In genomic region chr5:160903076-160903475, GRCh38 we compare ENCODE assay signal across 40 cellular contexts. TPM values are rescaled to one million over a fixed set of nuclear protein-coding genes. Genes with fewer than 3 reads are reported as not detected.
"Had no signal": no experiment of that assay in that cellular context is flagged by ENCODE, and none has a peak within 500 bp of the region (broad histone marks: within the 10 kb centered on the region; RNA-seq: fewer than 3 reads in every experiment).

No MANE protein-coding gene starts in this region.

- H3K27ac ChIP-seq: adrenal gland, body of pancreas, brain microvascular endothelial cell, breast epithelium, cardiac muscle cell, WERI-Rb-1 had no signal

- H3K9me3 ChIP-seq: adrenal gland, body of pancreas, breast epithelium had no signal

- ATAC-seq: activated CD4-positive, alpha-beta T cell treated with anti-CD3 and anti-CD28 coated beads for 36 hours; activated CD4-positive, CD25-positive, alpha-beta regulatory T cell treated with anti-CD3 and anti-CD28 coated beads, Interleukin-2, amount 50 U/mL, for 24 hours; activated CD8-positive, alpha-beta memory T cell treated with anti-CD3 and anti-CD28 coated beads, Interleukin-2, amount 10 ng/mL, durations not matched to agents 7 days and 5 days; activated CD8-positive, alpha-beta T cell treated with anti-CD3 and anti-CD28 coated beads, Interleukin-2, amount 10 ng/mL, durations not matched to agents 7 days and 5 days; activated naive CD4-positive, alpha-beta T cell treated with anti-CD3 and anti-CD28 coated beads, Interleukin-2, amount 50 U/mL, for 72 hours; activated T-helper 17 cell treated with anti-CD3 and anti-CD28 coated beads, Interleukin-2, amount 50 U/mL, for 72 hours; body of pancreas; WTC11 had no signal

- H3K27me3 ChIP-seq: adrenal gland, body of pancreas, brain microvascular endothelial cell, breast epithelium, cardiac muscle cell had no signal

- H3K4me3 ChIP-seq: adrenal gland, body of pancreas, breast epithelium, cardiac muscle cell had no signal

- H3K36me3 Mint-ChIP-seq: activated CD8-positive, alpha-beta memory T cell treated with anti-CD3 and anti-CD28 coated beads, Interleukin-2, amount 10 ng/mL, durations not matched to agents 7 days and 5 days; activated naive CD4-positive, alpha-beta T cell treated with anti-CD3 and anti-CD28 coated beads, Interleukin-2, amount 50 U/mL, for 72 hours; activated naive CD8-positive, alpha-beta T cell treated with anti-CD3 and anti-CD28 coated beads for 36 hours; WTC11 had no signal

- H3K27ac Mint-ChIP-seq: activated CD4-positive, alpha-beta memory T cell treated with anti-CD3 and anti-CD28 coated beads, Interleukin-2, amount 10 ng/mL, durations not matched to agents 7 days and 5 days; activated CD4-positive, alpha-beta T cell treated with anti-CD3 and anti-CD28 coated beads for 36 hours; activated CD4-positive, alpha-beta T cell treated with anti-CD3 and anti-CD28 coated beads, Interleukin-2, amount 10 ng/mL, durations not matched to agents 7 days and 5 days; activated CD8-positive, alpha-beta memory T cell treated with anti-CD3 and anti-CD28 coated beads, Interleukin-2, amount 10 ng/mL, durations not matched to agents 7 days and 5 days; activated CD8-positive, alpha-beta T cell treated with anti-CD3 and anti-CD28 coated beads, Interleukin-2, amount 10 ng/mL, durations not matched to agents 7 days and 5 days; activated naive CD4-positive, alpha-beta T cell treated with anti-CD3 and anti-CD28 coated beads for 36 hours; activated naive CD4-positive, alpha-beta T cell treated with anti-CD3 and anti-CD28 coated beads, Interleukin-2, amount 50 U/mL, for 72 hours; activated naive CD8-positive, alpha-beta T cell treated with anti-CD3 and anti-CD28 coated beads for 36 hours; activated T-cell treated with anti-CD3 and anti-CD28 coated beads, Interleukin-2, amount 50 U/mL, for 24 hours; activated T-helper 17 cell treated with anti-CD3 and anti-CD28 coated beads, Interleukin-2, amount 50 U/mL, for 72 hours; T-helper 1 cell treated with Interleukin-12 subunit alpha and Interleukin-12 subunit beta and Interleukin-4 antibody, amounts not matched to agents 30 μg/mL and 1 μg/mL, for 36 hours; T-helper 2 cell treated with Interferon-gamma antibody and Interleukin-4, amounts not matched to agents 5 μg/mL and 100 μg/mL, for 36 hours; WTC11 had no signal

- H3K36me3 ChIP-seq: adrenal gland, brain microvascular endothelial cell, breast epithelium, cardiac muscle cell, WERI-Rb-1 had no signal

- H3K4me1 Mint-ChIP-seq: activated CD4-positive, alpha-beta memory T cell treated with anti-CD3 and anti-CD28 coated beads, Interleukin-2, amount 10 ng/mL, durations not matched to agents 7 days and 5 days; activated CD4-positive, alpha-beta T cell treated with anti-CD3 and anti-CD28 coated beads for 36 hours; activated CD4-positive, alpha-beta T cell treated with anti-CD3 and anti-CD28 coated beads, Interleukin-2, amount 10 ng/mL, durations not matched to agents 7 days and 5 days; activated CD8-positive, alpha-beta memory T cell treated with anti-CD3 and anti-CD28 coated beads, Interleukin-2, amount 10 ng/mL, durations not matched to agents 7 days and 5 days; activated naive CD8-positive, alpha-beta T cell treated with anti-CD3 and anti-CD28 coated beads for 36 hours; activated T-helper 17 cell treated with anti-CD3 and anti-CD28 coated beads, Interleukin-2, amount 50 U/mL, for 72 hours; central memory CD8-positive, alpha-beta T cell; WTC11 had no signal

- H3K4me3 Mint-ChIP-seq: activated CD4-positive, alpha-beta memory T cell treated with anti-CD3 and anti-CD28 coated beads, Interleukin-2, amount 10 ng/mL, durations not matched to agents 7 days and 5 days; activated CD4-positive, alpha-beta T cell treated with anti-CD3 and anti-CD28 coated beads for 36 hours; activated CD4-positive, alpha-beta T cell treated with anti-CD3 and anti-CD28 coated beads, Interleukin-2, amount 10 ng/mL, durations not matched to agents 7 days and 5 days; activated CD8-positive, alpha-beta memory T cell treated with anti-CD3 and anti-CD28 coated beads, Interleukin-2, amount 10 ng/mL, durations not matched to agents 7 days and 5 days; activated CD8-positive, alpha-beta T cell treated with anti-CD3 and anti-CD28 coated beads, Interleukin-2, amount 10 ng/mL, durations not matched to agents 7 days and 5 days; activated naive CD4-positive, alpha-beta T cell treated with anti-CD3 and anti-CD28 coated beads for 36 hours; activated naive CD8-positive, alpha-beta T cell treated with anti-CD3 and anti-CD28 coated beads for 36 hours; activated T-cell treated with anti-CD3 and anti-CD28 coated beads, Interleukin-2, amount 50 U/mL, for 24 hours; activated T-helper 17 cell treated with anti-CD3 and anti-CD28 coated beads, Interleukin-2, amount 50 U/mL, for 72 hours; central memory CD8-positive, alpha-beta T cell; T-helper 1 cell treated with Interleukin-12 subunit alpha and Interleukin-12 subunit beta and Interleukin-4 antibody, amounts not matched to agents 30 μg/mL and 1 μg/mL, for 36 hours; T-helper 2 cell treated with Interferon-gamma antibody and Interleukin-4, amounts not matched to agents 5 μg/mL and 100 μg/mL, for 36 hours; WTC11 had no signal

- H3K4me1 ChIP-seq: adrenal gland, breast epithelium had no signal

- DNase-seq: activated CD4-positive, alpha-beta memory T cell treated with anti-CD3 and anti-CD28 coated beads, Interleukin-2, amount 10 ng/mL, durations not matched to agents 7 days and 5 days; activated CD4-positive, alpha-beta T cell treated with anti-CD3 and anti-CD28 coated beads for 1 hour; activated CD4-positive, alpha-beta T cell treated with anti-CD3 and anti-CD28 coated beads for 36 hours; activated CD4-positive, alpha-beta T cell treated with anti-CD3 and anti-CD28 coated beads for 48 hours; activated CD4-positive, alpha-beta T cell treated with anti-CD3 and anti-CD28 coated beads, Interleukin-2, amount 10 ng/mL, durations not matched to agents 7 days and 5 days; activated CD4-positive, alpha-beta T cell treated with anti-CD3 and anti-CD28 coated beads, Interleukin-2, amount 50 U/mL, for 48 hours; activated CD4-positive, CD25-positive, alpha-beta regulatory T cell; activated CD8-positive, alpha-beta memory T cell treated with anti-CD3 and anti-CD28 coated beads for 24 hours; activated CD8-positive, alpha-beta memory T cell treated with anti-CD3 and anti-CD28 coated beads, Interleukin-2, amount 10 ng/mL, durations not matched to agents 7 days and 5 days; activated CD8-positive, alpha-beta memory T cell treated with anti-CD3 and anti-CD28 coated beads, Interleukin-2, amount 50 U/mL, for 48 hours; activated CD8-positive, alpha-beta T cell treated with anti-CD3 and anti-CD28 coated beads, Interleukin-2, amount 10 ng/mL, durations not matched to agents 7 days and 5 days; activated effector memory CD4-positive, alpha-beta T cell treated with anti-CD3 and anti-CD28 coated beads, Interleukin-2, amount 50 U/mL, for 16 hours; activated gamma-delta T cell treated with Interleukin-2 at 50 U/mL for 16 hours; activated naive CD4-positive, alpha-beta T cell; activated naive CD4-positive, alpha-beta T cell treated with anti-CD3 and anti-CD28 coated beads for 36 hours; activated naive CD4-positive, alpha-beta T cell treated with anti-CD3 and anti-CD28 coated beads, Interleukin-2, amount 50 U/mL, for 16 hours; activated naive CD8-positive, alpha-beta T cell treated with anti-CD3 and anti-CD28 coated beads for 36 hours; activated T-cell treated with anti-CD3 and anti-CD28 coated beads, Interleukin-2, amount 50 U/mL, for 24 hours; activated T-cell treated with anti-CD3 and anti-CD28 coated beads, Interleukin-2, amount 50 U/mL, for 48 hours; adrenal gland; amniotic stem cell; aorta; body of pancreas; brain microvascular endothelial cell; caudate nucleus; cerebellar nuclear complex; T-helper 2 cell; T-helper 9 cell; WERI-Rb-1 had no signal

- H3K9me3 Mint-ChIP-seq: activated CD4-positive, alpha-beta memory T cell treated with anti-CD3 and anti-CD28 coated beads, Interleukin-2, amount 10 ng/mL, durations not matched to agents 7 days and 5 days; activated CD4-positive, alpha-beta T cell treated with anti-CD3 and anti-CD28 coated beads, Interleukin-2, amount 10 ng/mL, durations not matched to agents 7 days and 5 days; activated naive CD4-positive, alpha-beta T cell treated with anti-CD3 and anti-CD28 coated beads, Interleukin-2, amount 50 U/mL, for 72 hours; activated naive CD8-positive, alpha-beta T cell treated with anti-CD3 and anti-CD28 coated beads for 36 hours; activated T-cell treated with anti-CD3 and anti-CD28 coated beads, Interleukin-2, amount 50 U/mL, for 24 hours; activated T-helper 17 cell treated with anti-CD3 and anti-CD28 coated beads, Interleukin-2, amount 50 U/mL, for 72 hours; central memory CD8-positive, alpha-beta T cell; T-helper 1 cell treated with Interleukin-12 subunit alpha and Interleukin-12 subunit beta and Interleukin-4 antibody, amounts not matched to agents 30 μg/mL and 1 μg/mL, for 36 hours; T-helper 2 cell treated with Interferon-gamma antibody and Interleukin-4, amounts not matched to agents 5 μg/mL and 100 μg/mL, for 36 hours; WTC11 had no signal

- H3K27me3 Mint-ChIP-seq: activated CD4-positive, alpha-beta memory T cell treated with anti-CD3 and anti-CD28 coated beads, Interleukin-2, amount 10 ng/mL, durations not matched to agents 7 days and 5 days; activated CD8-positive, alpha-beta memory T cell treated with anti-CD3 and anti-CD28 coated beads, Interleukin-2, amount 10 ng/mL, durations not matched to agents 7 days and 5 days; activated naive CD8-positive, alpha-beta T cell treated with anti-CD3 and anti-CD28 coated beads for 36 hours; activated T-cell treated with anti-CD3 and anti-CD28 coated beads, Interleukin-2, amount 50 U/mL, for 24 hours; activated T-helper 17 cell treated with anti-CD3 and anti-CD28 coated beads, Interleukin-2, amount 50 U/mL, for 72 hours had no signal

RNA-seq across cellular contexts. Expression of gene ATP10B, which starts 51.1 kb away (rescaled TPM):
- total RNA-seq: activated CD4-positive, alpha-beta memory T cell treated with anti-CD3 and anti-CD28 coated beads, Interleukin-2, amount 10 ng/mL, durations not matched to agents 7 days and 5 days; activated CD4-positive, alpha-beta T cell treated with anti-CD3 and anti-CD28 coated beads for 36 hours; activated CD4-positive, alpha-beta T cell treated with anti-CD3 and anti-CD28 coated beads, Interleukin-2, amount 10 ng/mL, durations not matched to agents 7 days and 5 days; activated CD8-positive, alpha-beta memory T cell treated with anti-CD3 and anti-CD28 coated beads, Interleukin-2, amount 10 ng/mL, durations not matched to agents 7 days and 5 days; activated CD8-positive, alpha-beta T cell treated with anti-CD3 and anti-CD28 coated beads, Interleukin-2, amount 10 ng/mL, durations not matched to agents 7 days and 5 days; activated naive CD4-positive, alpha-beta T cell treated with anti-CD3 and anti-CD28 coated beads for 36 hours; activated naive CD4-positive, alpha-beta T cell treated with anti-CD3 and anti-CD28 coated beads, Interleukin-2, amount 50 U/mL, for 72 hours; activated naive CD8-positive, alpha-beta T cell treated with anti-CD3 and anti-CD28 coated beads for 36 hours; activated T-helper 17 cell treated with anti-CD3 and anti-CD28 coated beads, Interleukin-2, amount 50 U/mL, for 72 hours; astrocyte; chondrocyte had no signal
- polyA plus RNA-seq: cardiac muscle cell had no signal
